Comparison of ENCODE assay signal across 8 cellular contexts in genomic region chr4:132642196-132642817, GRCh38.
DNase-seq lines count a peak whose midpoint lies in the region; ATAC-seq and TF ChIP-seq lines count a peak whose summit lies in the region.

No MANE protein-coding gene starts in this region.

- H3K4ac ChIP-seq in mesendoderm (ENCODE audit: low read depth, low read length) = no peak overlapping the region

- no peak overlapping the region for H2AFZ ChIP-seq in SK-N-SH (ENCODE audit: low read depth)

- H3K27me3 ChIP-seq in SK-N-SH (ENCODE audit: insufficient read depth) (no peaks in the 10 kb centered on the region), mesendoderm (ENCODE audit: insufficient read depth, low read length, poor library complexity) (no peaks in the 10 kb centered on the region)

- H3K79me2 ChIP-seq in SK-N-SH (ENCODE audit: insufficient read depth) (no peaks in the 10 kb centered on the region), mesendoderm (ENCODE audit: control insufficient read depth, insufficient read depth, low read length) (no peaks in the 10 kb centered on the region)

- H3K4me2 ChIP-seq in SK-N-SH (no peak overlapping the region), mesendoderm (ENCODE audit: low read length) (no peak overlapping the region)

- no peak overlapping the region for H3K18ac ChIP-seq in mesendoderm (ENCODE audit: low read length)

- H3K9ac ChIP-seq in SK-N-SH = no peak overlapping the region
- no peak overlapping the region for H3K9ac ChIP-seq in mesendoderm (ENCODE audit: low read length)

- TF ChIP-seq CTCF in SK-N-SH (IDR thresholded peaks at IDR 0.05) = peak; percentile 65

- no peaks in the 10 kb centered on the region for H3K9me2 ChIP-seq in SK-N-SH

- no peak overlapping the region for H2BK120ac ChIP-seq in mesendoderm (ENCODE audit: low read depth, low read length)

- H4K8ac ChIP-seq in mesendoderm (ENCODE audit: low read depth, low read length) = no peak overlapping the region

- no peak for TF ChIP-seq EP300 in SK-N-SH (IDR thresholded peaks at IDR 0.05; ENCODE audit: borderline replicate concordance in 1 of 2, low read depth in 1 of 2, low read length in 1 of 2)

- H3K23ac ChIP-seq in mesendoderm (ENCODE audit: low read length) = no peak overlapping the region

- CTCF ChIA-PET in SK-N-SH (lab: Yijun Ruan, JAX) = interaction anchor here (0.7 to 2.2 kb wide), 6 partner anchors 9 to 165 kb away, joined by 3 to 10 read pairs (median 4); no protein-coding TSS in a partner anchor

- no peaks in the 10 kb centered on the region for H3K79me1 ChIP-seq in mesendoderm (ENCODE audit: low read length)

- ATAC-seq in SK-N-SH treated with all-trans-retinoic acid at 6 μM for 48 hours = no peak
- ATAC-seq in HG03159 (IDR thresholded peaks at IDR 0.05; ENCODE audit: unreplicated experiment) = peak; percentile 57
- ATAC-seq in HG02970 (IDR thresholded peaks at IDR 0.05; ENCODE audit: low FRiP score, unreplicated experiment) = no peak

- no peak overlapping the region for H2BK5ac ChIP-seq in mesendoderm (ENCODE audit: low read length)

- TF ChIP-seq RAD21 in SK-N-SH (IDR thresholded peaks at IDR 0.05; ENCODE audit: low read length) = peak; percentile 74

- H4K20me1 ChIP-seq in SK-N-SH (ENCODE audit: insufficient read depth) = no peaks in the 10 kb centered on the region

- no peak overlapping the region for H2BK15ac ChIP-seq in mesendoderm (replicated peaks; ENCODE audit: low read depth)

- H3K56ac ChIP-seq in mesendoderm (ENCODE audit: low read length) = no peak overlapping the region

- H3F3A ChIP-seq in SK-N-SH (replicated peaks; ENCODE audit: insufficient read depth) = no peaks in the 10 kb centered on the region

- H2AK5ac ChIP-seq in mesendoderm (ENCODE audit: low read length) = no peak overlapping the region

- H3K4me1 ChIP-seq in SK-N-SH (ENCODE audit: control insufficient read depth in 1 of 2, insufficient read depth in 2 of 2, low read depth in 1 of 2, low read length in 1 of 2) (no peaks in the 10 kb centered on the region), mesendoderm (ENCODE audit: control insufficient read depth, low read depth, low read length) (no peaks in the 10 kb centered on the region)

- H3K4me3 ChIP-seq in SK-N-SH (ENCODE audit: low read depth in 2 of 2, low read length in 1 of 2) (no peak overlapping the region; a peak in 1 of 4 replicates), mesendoderm (ENCODE audit: low read length) (no peak overlapping the region)

- no peak overlapping the region for H3K27ac ChIP-seq in SK-N-SH (ENCODE audit: low read depth in 2 of 2, low read length in 1 of 2)
- no peak overlapping the region for H3K27ac ChIP-seq in mesendoderm (ENCODE audit: low read depth, low read length)

- 4% methylated on average over 5 of the region's 5 CpGs for WGBS in SK-N-SH (ENCODE audit: low lambda C conversion rate)
- no CpG with 5 or more reads among the region's 5 CpGs for WGBS in mesendoderm (ENCODE audit: extremely low coverage, insufficient coverage, low lambda C conversion rate)

- H3K36me3 ChIP-seq in SK-N-SH (replicated peaks in 1 of 2; ENCODE audit: control insufficient read depth in 1 of 2, insufficient read depth in 2 of 2, low read length in 1 of 2) (no peaks in the 10 kb centered on the region), mesendoderm (ENCODE audit: control insufficient read depth, insufficient read depth, low read length) (no peaks in the 10 kb centered on the region)

- DNase-seq in SK-N-SH = peak; percentile 46
- DNase-seq in NCI-H526 treated with DMSO at 0.1 percent for 48 hours (lab: John Stamatoyannopoulos, UW) = peak; percentile 34
- DNase-seq in cerebellar cortex (ENCODE audit: low spot score) = peak; percentile 37
- DNase-seq in mesendoderm = peak; percentile 76
- no peak for DNase-seq in stimulated activated CD4-positive, alpha-beta T cell treated with anti-CD3 and anti-CD28 coated beads, Interleukin-12 subunit alpha, Interleukin-12 subunit beta, amount 100 ng/mL, for 4 hours

- H3K9me3 ChIP-seq in SK-N-SH = no peaks in the 10 kb centered on the region

- POLR2A ChIA-PET in SK-N-SH (lab: Yijun Ruan, JAX) = no interaction called here

- no peak overlapping the region for H4K5ac ChIP-seq in mesendoderm (ENCODE audit: low read length)

TF ChIP-seq in SK-N-SH, 30 proteins besides CTCF, POLR2A, EP300 and RAD21:
- TF ChIP-seq ZBTB33 (IDR thresholded peaks at IDR 0.05; ENCODE audit: borderline replicate concordance, low read depth) = no peak
- TF ChIP-seq MAX (IDR thresholded peaks at IDR 0.05; ENCODE audit: low read depth) = no peak
- TF ChIP-seq SMC3 (IDR thresholded peaks at IDR 0.05; ENCODE audit: low read depth, low read length) = peak; percentile 42
- TF ChIP-seq RFX5 (IDR thresholded peaks at IDR 0.05; ENCODE audit: low read length) = no peak
- TF ChIP-seq SIN3A (IDR thresholded peaks at IDR 0.05; ENCODE audit: borderline replicate concordance, low read depth, low read length) = no peak
- TF ChIP-seq EZH2phosphoT487 (IDR thresholded peaks at IDR 0.05; ENCODE audit: borderline replicate concordance, low read depth) = no peak

TF ChIP-seq in SK-N-SH treated with all-trans-retinoic acid at 6 μM for 48 hours, 23 proteins besides CTCF, POLR2A, EP300 and RAD21 (continues in another document):
- no peak for TF ChIP-seq ZC3H10 (CRISPR knock-in tag; IDR thresholded peaks at IDR 0.05)
- no peak for TF ChIP-seq SNAI2 (CRISPR knock-in tag; IDR thresholded peaks at IDR 0.05)
- TF ChIP-seq, protein P1, sequence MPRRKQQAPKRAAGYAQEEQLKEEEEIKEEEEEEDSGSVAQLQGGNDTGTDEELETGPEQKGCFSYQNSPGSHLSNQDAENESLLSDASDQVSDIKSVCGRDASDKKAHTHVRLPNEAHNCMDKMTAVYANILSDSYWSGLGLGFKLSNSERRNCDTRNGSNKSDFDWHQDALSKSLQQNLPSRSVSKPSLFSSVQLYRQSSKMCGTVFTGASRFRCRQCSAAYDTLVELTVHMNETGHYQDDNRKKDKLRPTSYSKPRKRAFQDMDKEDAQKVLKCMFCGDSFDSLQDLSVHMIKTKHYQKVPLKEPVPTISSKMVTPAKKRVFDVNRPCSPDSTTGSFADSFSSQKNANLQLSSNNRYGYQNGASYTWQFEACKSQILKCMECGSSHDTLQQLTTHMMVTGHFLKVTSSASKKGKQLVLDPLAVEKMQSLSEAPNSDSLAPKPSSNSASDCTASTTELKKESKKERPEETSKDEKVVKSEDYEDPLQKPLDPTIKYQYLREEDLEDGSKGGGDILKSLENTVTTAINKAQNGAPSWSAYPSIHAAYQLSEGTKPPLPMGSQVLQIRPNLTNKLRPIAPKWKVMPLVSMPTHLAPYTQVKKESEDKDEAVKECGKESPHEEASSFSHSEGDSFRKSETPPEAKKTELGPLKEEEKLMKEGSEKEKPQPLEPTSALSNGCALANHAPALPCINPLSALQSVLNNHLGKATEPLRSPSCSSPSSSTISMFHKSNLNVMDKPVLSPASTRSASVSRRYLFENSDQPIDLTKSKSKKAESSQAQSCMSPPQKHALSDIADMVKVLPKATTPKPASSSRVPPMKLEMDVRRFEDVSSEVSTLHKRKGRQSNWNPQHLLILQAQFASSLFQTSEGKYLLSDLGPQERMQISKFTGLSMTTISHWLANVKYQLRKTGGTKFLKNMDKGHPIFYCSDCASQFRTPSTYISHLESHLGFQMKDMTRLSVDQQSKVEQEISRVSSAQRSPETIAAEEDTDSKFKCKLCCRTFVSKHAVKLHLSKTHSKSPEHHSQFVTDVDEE (CRISPR knock-in tag; IDR thresholded peaks at IDR 0.05) = no peak
- TF ChIP-seq, protein P2, sequence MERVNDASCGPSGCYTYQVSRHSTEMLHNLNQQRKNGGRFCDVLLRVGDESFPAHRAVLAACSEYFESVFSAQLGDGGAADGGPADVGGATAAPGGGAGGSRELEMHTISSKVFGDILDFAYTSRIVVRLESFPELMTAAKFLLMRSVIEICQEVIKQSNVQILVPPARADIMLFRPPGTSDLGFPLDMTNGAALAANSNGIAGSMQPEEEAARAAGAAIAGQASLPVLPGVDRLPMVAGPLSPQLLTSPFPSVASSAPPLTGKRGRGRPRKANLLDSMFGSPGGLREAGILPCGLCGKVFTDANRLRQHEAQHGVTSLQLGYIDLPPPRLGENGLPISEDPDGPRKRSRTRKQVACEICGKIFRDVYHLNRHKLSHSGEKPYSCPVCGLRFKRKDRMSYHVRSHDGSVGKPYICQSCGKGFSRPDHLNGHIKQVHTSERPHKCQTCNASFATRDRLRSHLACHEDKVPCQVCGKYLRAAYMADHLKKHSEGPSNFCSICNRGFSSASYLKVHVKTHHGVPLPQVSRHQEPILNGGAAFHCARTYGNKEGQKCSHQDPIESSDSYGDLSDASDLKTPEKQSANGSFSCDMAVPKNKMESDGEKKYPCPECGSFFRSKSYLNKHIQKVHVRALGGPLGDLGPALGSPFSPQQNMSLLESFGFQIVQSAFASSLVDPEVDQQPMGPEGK (CRISPR knock-in tag; IDR thresholded peaks at IDR 0.05; ENCODE audit: borderline replicate concordance) = no peak
- TF ChIP-seq ESRRG (CRISPR knock-in tag; IDR thresholded peaks at IDR 0.05) = no peak
- no peak for TF ChIP-seq PPARA (CRISPR knock-in tag; IDR thresholded peaks at IDR 0.05; ENCODE audit: borderline replicate concordance)
- no peak for TF ChIP-seq CREB5 (CRISPR knock-in tag; IDR thresholded peaks at IDR 0.05; ENCODE audit: low read depth)
- TF ChIP-seq, protein P3, sequence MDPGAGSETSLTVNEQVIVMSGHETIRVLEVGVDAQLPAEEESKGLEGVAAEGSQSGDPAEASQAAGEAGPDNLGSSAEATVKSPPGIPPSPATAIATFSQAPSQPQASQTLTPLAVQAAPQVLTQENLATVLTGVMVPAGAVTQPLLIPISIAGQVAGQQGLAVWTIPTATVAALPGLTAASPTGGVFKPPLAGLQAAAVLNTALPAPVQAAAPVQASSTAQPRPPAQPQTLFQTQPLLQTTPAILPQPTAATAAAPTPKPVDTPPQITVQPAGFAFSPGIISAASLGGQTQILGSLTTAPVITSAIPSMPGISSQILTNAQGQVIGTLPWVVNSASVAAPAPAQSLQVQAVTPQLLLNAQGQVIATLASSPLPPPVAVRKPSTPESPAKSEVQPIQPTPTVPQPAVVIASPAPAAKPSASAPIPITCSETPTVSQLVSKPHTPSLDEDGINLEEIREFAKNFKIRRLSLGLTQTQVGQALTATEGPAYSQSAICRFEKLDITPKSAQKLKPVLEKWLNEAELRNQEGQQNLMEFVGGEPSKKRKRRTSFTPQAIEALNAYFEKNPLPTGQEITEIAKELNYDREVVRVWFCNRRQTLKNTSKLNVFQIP (CRISPR knock-in tag; IDR thresholded peaks at IDR 0.05; ENCODE audit: borderline replicate concordance, low read depth) = no peak
- TF ChIP-seq CSDC2 (CRISPR knock-in tag; IDR thresholded peaks at IDR 0.05) = no peak
